ENCODE assay signal across 8 cellular contexts in genomic region chr2:224909885-224910517, GRCh38.
DNase-seq lines count a peak whose midpoint lies in the region; ATAC-seq, FAIRE-seq and TF ChIP-seq lines count a peak whose summit lies in the region.

No MANE protein-coding gene starts in this region.

- H3K27me3 Mint-ChIP-seq in CD4-positive, CD25-positive, alpha-beta regulatory T cell = no peaks in the 10 kb centered on the region

- H3K9ac ChIP-seq in keratinocyte (ENCODE audit: control insufficient read depth, extremely low read depth, insufficient read depth, low read length) = no peak overlapping the region

- H3K9me3 ChIP-seq in CD4-positive, CD25-positive, alpha-beta regulatory T cell (ENCODE audit: control insufficient read depth in 2 of 2, low read length in 2 of 2) = no peaks in the 10 kb centered on the region
- no peaks in the 10 kb centered on the region for H3K9me3 ChIP-seq in keratinocyte (ENCODE audit: control insufficient read depth, low read depth, low read length)

- peaks cover 15% of the 10 kb centered on the region for H3K4me1 ChIP-seq in CD4-positive, CD25-positive, alpha-beta regulatory T cell (ENCODE audit: control insufficient read depth, insufficient read depth, low read length, poor library complexity, severe bottlenecking)
- peaks cover 7% of the 10 kb centered on the region for H3K4me1 ChIP-seq in keratinocyte (ENCODE audit: control insufficient read depth, extremely low read depth, insufficient read depth, low read length)

- H3K36me3 ChIP-seq in CD4-positive, CD25-positive, alpha-beta regulatory T cell (ENCODE audit: control insufficient read depth, insufficient read depth, low read length) = peaks cover 19% of the 10 kb centered on the region
- no peaks in the 10 kb centered on the region for H3K36me3 ChIP-seq in keratinocyte (ENCODE audit: control insufficient read depth in 2 of 2, extremely low read depth in 1 of 2, insufficient read depth in 2 of 2, low read length in 2 of 2)

- no peak for TF ChIP-seq CTCF in keratinocyte (optimal IDR thresholded peaks at IDR 0.05 in 1 of 3, IDR thresholded peaks at IDR 0.05 in 1 of 3, conservative IDR thresholded peaks at IDR 0.05 in 1 of 3; ENCODE audit: extremely low read depth in 1 of 3, insufficient read depth in 2 of 3, low read length in 3 of 3)

- dilution Hi-C loops in keratinocyte (cut with MboI; ENCODE audit: extremely low pct_ligation_motif_present, low sequenced_read_pairs) = no loop called here

- no peak overlapping the region for H3K4me3 ChIP-seq in CD4-positive, CD25-positive, alpha-beta regulatory T cell (ENCODE audit: low read depth, low read length)
- H3K4me3 ChIP-seq in keratinocyte (ENCODE audit: control insufficient read depth in 2 of 3, extremely low read depth in 1 of 3, insufficient read depth in 2 of 3, low read depth in 1 of 3, low read length in 3 of 3) = no peak overlapping the region

- peak overlapping the region; percentile 17 for H3K27ac ChIP-seq in CD4-positive, CD25-positive, alpha-beta regulatory T cell (ENCODE audit: insufficient read depth, low read length, poor library complexity, severe bottlenecking)
- no peak overlapping the region for H3K27ac ChIP-seq in keratinocyte (ENCODE audit: control insufficient read depth, insufficient read depth, low read length)

- H3K9me1 ChIP-seq in keratinocyte (ENCODE audit: control insufficient read depth, extremely low read depth, insufficient read depth, low read length) = no peaks in the 10 kb centered on the region

- peak overlapping the region in 2 of 4 donors; percentile 13 to 55 for H3K4me3 Mint-ChIP-seq in CD4-positive, CD25-positive, alpha-beta regulatory T cell

- peaks cover 42% of the 10 kb centered on the region for H3K36me3 Mint-ChIP-seq in CD4-positive, CD25-positive, alpha-beta regulatory T cell

- H3K4me2 ChIP-seq in keratinocyte (ENCODE audit: control insufficient read depth, extremely low read depth, insufficient read depth, low read depth, low read length) = peak overlapping the region; percentile 45

- no peaks in the 10 kb centered on the region for H3K79me2 ChIP-seq in keratinocyte (ENCODE audit: control insufficient read depth, insufficient read depth, low read length)

- DNase-seq in CD4-positive, CD25-positive, alpha-beta regulatory T cell = peak in 1 of 3 donors; percentile 15
- DNase-seq in NCI-H2029 (lab: John Stamatoyannopoulos, UW) (peak; percentile 14), astrocyte of the hippocampus (ENCODE audit: low read depth, low spot score) (peak; percentile 86), keratinocyte (ENCODE audit: low read depth, low spot score) (no peak), activated gamma-delta T cell (lab: John Stamatoyannopoulos, UW) (no peak)
- no peak for DNase-seq in stimulated activated naive CD8-positive, alpha-beta T cell treated with anti-CD3 and anti-CD28 coated beads, Interleukin-15, Interleukin-2, amounts not matched to agents 100 U/mL and 50 U/mL, for 24 hours
- no peak for DNase-seq in activated effector memory CD4-positive, alpha-beta T cell treated with Interleukin-2 at 50 U/mL for 16 hours

- FAIRE-seq in keratinocyte (lab: Jason Lieb, UNC) = no peak

- H3K9me3 Mint-ChIP-seq in CD4-positive, CD25-positive, alpha-beta regulatory T cell = no peaks in the 10 kb centered on the region

- peak overlapping the region in 2 of 3 donors; percentile 68 to 72 for H3K27ac Mint-ChIP-seq in CD4-positive, CD25-positive, alpha-beta regulatory T cell

- no peaks in the 10 kb centered on the region for H3K27me3 ChIP-seq in CD4-positive, CD25-positive, alpha-beta regulatory T cell (ENCODE audit: control insufficient read depth, insufficient read depth, low read length)
- no peaks in the 10 kb centered on the region for H3K27me3 ChIP-seq in keratinocyte (ENCODE audit: control insufficient read depth, extremely low read depth, insufficient read depth, low read length)

- peak overlapping the region; percentile 13 for H2AFZ ChIP-seq in keratinocyte (ENCODE audit: control insufficient read depth, low read length)

- ATAC-seq in CD4-positive, CD25-positive, alpha-beta regulatory T cell (ENCODE audit: low read depth in 2 of 2) = peak; percentile 50 to 78
- ATAC-seq in GM21717 (IDR thresholded peaks at IDR 0.05; ENCODE audit: unreplicated experiment) = peak; percentile 67
- ATAC-seq in stimulated activated naive CD8-positive, alpha-beta T cell treated with anti-CD3 and anti-CD28 coated beads, Interleukin-15, Interleukin-2, amounts not matched to agents 100 U/mL and 50 U/mL, for 24 hours = peak; percentile 92

- H3K4me1 Mint-ChIP-seq in CD4-positive, CD25-positive, alpha-beta regulatory T cell = peaks cover 42 to 62% (median 50%) of the 10 kb centered on the region in 4 donors

- H4K20me1 ChIP-seq in keratinocyte (ENCODE audit: control insufficient read depth, extremely low read depth, insufficient read depth, low read length) = no peaks in the 10 kb centered on the region

Comparison
In these comparisons a context has a peak if more than half of its experiments do, and no peak if none do; other contexts are left out.
1. DNase-seq: peak in NCI-H2029 (single experiment) and astrocyte of the hippocampus (single experiment); none in keratinocyte (single experiment), stimulated activated naive CD8-positive, alpha-beta T cell treated with anti-CD3 and anti-CD28 coated beads, Interleukin-15, Interleukin-2, amounts not matched to agents 100 U/mL and 50 U/mL, for 24 hours (single experiment), activated gamma-delta T cell (single experiment) and activated effector memory CD4-positive, alpha-beta T cell treated with Interleukin-2 at 50 U/mL for 16 hours (single experiment).
2. Peak in every context shown above with its lines, with median percentiles within 50 percentile points of each other: ATAC-seq.